In the genomic region with DNA sequence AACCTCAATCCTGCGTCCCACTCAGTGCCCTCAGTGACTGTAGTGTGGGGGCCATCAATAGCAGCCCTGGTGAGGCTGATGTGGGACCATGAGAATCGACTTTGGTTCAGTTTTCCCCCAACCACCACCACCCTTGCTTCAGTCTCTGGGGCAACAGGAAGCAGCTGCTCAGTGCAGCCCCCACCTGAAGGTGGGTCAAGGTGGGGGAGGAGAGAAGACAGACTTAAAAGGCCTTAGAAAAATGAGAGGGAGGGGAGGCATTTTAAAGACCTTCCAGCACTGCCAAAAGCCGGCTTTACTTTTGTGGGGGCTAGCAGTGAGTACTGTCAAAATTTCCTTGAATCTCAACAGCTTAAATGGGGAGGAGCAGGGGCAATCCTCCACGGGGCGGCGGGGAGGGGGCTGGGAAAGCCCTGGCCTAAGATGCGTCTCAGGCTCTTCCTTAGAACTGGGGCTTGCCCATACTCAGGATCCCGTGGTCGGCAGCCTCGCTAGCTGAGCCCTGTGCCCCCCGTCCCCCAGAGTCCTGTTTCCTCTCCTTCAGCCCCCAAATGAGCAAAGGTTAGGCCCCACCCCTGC, we compare ENCODE assay signal across 8 cellular contexts. TPM values are rescaled to one million over a fixed set of nuclear protein-coding genes. Genes with fewer than 3 reads are reported as not detected.
DNase-seq lines count a peak whose midpoint lies in the region; ATAC-seq and TF ChIP-seq lines count a peak whose summit lies in the region.

No MANE protein-coding gene starts in this region.

- H3K4me3 ChIP-seq in GM23338 (peak overlapping the region; percentile 70), parathyroid adenoma (ENCODE audit: low read depth, low read length) (peak overlapping the region; percentile 66)

- peaks cover 10% of the 10 kb centered on the region for H3K79me2 ChIP-seq in GM23338 (replicated peaks; ENCODE audit: insufficient read depth)
- peaks cover 12% of the 10 kb centered on the region for H3K79me2 ChIP-seq in parathyroid adenoma

- H3K4me1 Mint-ChIP-seq in GM23338 (peaks cover 58% of the 10 kb centered on the region), T-cell (peaks cover 61 to 66% (median 64%) of the 10 kb centered on the region in 3 donors)

- H2AFZ ChIP-seq in GM23338 (no peak overlapping the region), parathyroid adenoma (peak overlapping the region; percentile 82)

- ATAC-seq in GM23338 (peak; percentile 0), T-cell (replicated peaks in 1 of 4) (no peak), GM21825 (IDR thresholded peaks at IDR 0.05; ENCODE audit: unreplicated experiment) (no peak)

- TF ChIP-seq CTCF in GM23338 (conservative IDR thresholded peaks at IDR 0.05; ENCODE audit: low read depth in 2 of 2): no peak
- TF ChIP-seq CTCF in parathyroid adenoma (IDR thresholded peaks at IDR 0.05): no peak

- H3K36me3 ChIP-seq in GM23338 (ENCODE audit: insufficient read depth): peaks cover 28% of the 10 kb centered on the region
- H3K36me3 ChIP-seq in parathyroid adenoma (ENCODE audit: control insufficient read depth, insufficient read depth, low read length): peaks cover 9% of the 10 kb centered on the region

- H3K9me2 ChIP-seq in GM23338 (ENCODE audit: insufficient read depth): no peaks in the 10 kb centered on the region

- peaks cover 4% of the 10 kb centered on the region for H4K20me1 ChIP-seq in GM23338 (replicated peaks; ENCODE audit: insufficient read depth)

- peaks cover 37% of the 10 kb centered on the region for H3F3A ChIP-seq in GM23338 (replicated peaks; ENCODE audit: low read depth)

- H3K9me3 Mint-ChIP-seq in GM23338: no peaks in the 10 kb centered on the region; the same call in 2 of the 3 replicates
- H3K9me3 Mint-ChIP-seq in T-cell: no peaks in the 10 kb centered on the region

- H3K27me3 ChIP-seq in GM23338 (ENCODE audit: insufficient read depth) (no peaks in the 10 kb centered on the region), parathyroid adenoma (ENCODE audit: control insufficient read depth, insufficient read depth, low read length) (no peaks in the 10 kb centered on the region)

- peaks cover 28% of the 10 kb centered on the region for H3K27me3 Mint-ChIP-seq in GM23338 (ENCODE audit: insufficient read depth, low read depth, poor library complexity)
- no peaks in the 10 kb centered on the region for H3K27me3 Mint-ChIP-seq in T-cell

- DNase-seq in GM23338 (ENCODE audit: low spot score) (peak; percentile 37), T-cell (peak in 3 of 34 experiments; percentile 14 to 41 (median 40)), epithelial cell of prostate (ENCODE audit: low read depth, low spot score) (no peak), SHP77 (lab: John Stamatoyannopoulos, UW) (no peak), NCI-H748 treated with DMSO at 0.1 percent for 48 hours (lab: John Stamatoyannopoulos, UW) (no peak), globus pallidus (ENCODE audit: low spot score) (no peak)

- H3K27ac ChIP-seq in GM23338 (ENCODE audit: low read depth) (0 out of 2 replicates have a peak overlapping the region, but pooled peaks have one; percentile 45), epithelial cell of prostate (peak overlapping the region; percentile 96), parathyroid adenoma (peak overlapping the region; percentile 93)

- H3K27ac Mint-ChIP-seq in GM23338: peak overlapping the region; percentile 93
- peak overlapping the region; percentile 94 to 98 for H3K27ac Mint-ChIP-seq in T-cell

- H3K36me3 Mint-ChIP-seq in GM23338 (ENCODE audit: low read depth): peaks cover 37% of the 10 kb centered on the region
- peaks cover 22% of the 10 kb centered on the region for H3K36me3 Mint-ChIP-seq in T-cell

- H3K4me3 Mint-ChIP-seq in GM23338 (peak overlapping the region; percentile 99), T-cell (peak overlapping the region; percentile 89 to 100 (median 96))

- no peaks in the 10 kb centered on the region for H3K9me3 ChIP-seq in parathyroid adenoma (ENCODE audit: control insufficient read depth, low read length)

- POLR2A ChIA-PET in T-cell (lab: Charles Lee): interaction anchor here (0.5 to 1.8 kb wide), 7 partner anchors 10 to 652 kb away, joined by 4 to 16 read pairs (median 6); partner anchors contain the start of gene CNPY2 (in 1 of the 2)

- H3K4me1 ChIP-seq in GM23338 (ENCODE audit: insufficient read depth) (peaks cover 36% of the 10 kb centered on the region), parathyroid adenoma (peaks cover 41% of the 10 kb centered on the region)

- H3K4me2 ChIP-seq in GM23338: peak overlapping the region; percentile 99
- peak overlapping the region; percentile 76 for H3K4me2 ChIP-seq in parathyroid adenoma (ENCODE audit: low read length)

- H3K9ac ChIP-seq in parathyroid adenoma: no peak overlapping the region

- CTCF ChIA-PET in T-cell (lab: Charles Lee): interaction anchor here (0.6 to 2.2 kb wide), 15 partner anchors 7 to 984 kb away, joined by 3 to 29 read pairs (median 6); partner anchors contain the start of genes ATP5F1B (in 1 of the 2), PTGES3 (in 1 of the 2), RAB5B (in 1 of the 2) and RBMS2 (in 1 of the 2)

TF ChIP-seq in GM23338, 12 proteins besides CTCF, POLR2A, EP300 and RAD21 (continues in another document):
- TF ChIP-seq NANOG (IDR thresholded peaks at IDR 0.05; ENCODE audit: borderline replicate concordance) (no peak), EZH2 (IDR thresholded peaks at IDR 0.05; ENCODE audit: low read depth, unreplicated experiment) (no peak), CREB1 (CRISPR knock-in tag; IDR thresholded peaks at IDR 0.05; ENCODE audit: low read depth) (no peak)
- TF ChIP-seq, protein P1, sequence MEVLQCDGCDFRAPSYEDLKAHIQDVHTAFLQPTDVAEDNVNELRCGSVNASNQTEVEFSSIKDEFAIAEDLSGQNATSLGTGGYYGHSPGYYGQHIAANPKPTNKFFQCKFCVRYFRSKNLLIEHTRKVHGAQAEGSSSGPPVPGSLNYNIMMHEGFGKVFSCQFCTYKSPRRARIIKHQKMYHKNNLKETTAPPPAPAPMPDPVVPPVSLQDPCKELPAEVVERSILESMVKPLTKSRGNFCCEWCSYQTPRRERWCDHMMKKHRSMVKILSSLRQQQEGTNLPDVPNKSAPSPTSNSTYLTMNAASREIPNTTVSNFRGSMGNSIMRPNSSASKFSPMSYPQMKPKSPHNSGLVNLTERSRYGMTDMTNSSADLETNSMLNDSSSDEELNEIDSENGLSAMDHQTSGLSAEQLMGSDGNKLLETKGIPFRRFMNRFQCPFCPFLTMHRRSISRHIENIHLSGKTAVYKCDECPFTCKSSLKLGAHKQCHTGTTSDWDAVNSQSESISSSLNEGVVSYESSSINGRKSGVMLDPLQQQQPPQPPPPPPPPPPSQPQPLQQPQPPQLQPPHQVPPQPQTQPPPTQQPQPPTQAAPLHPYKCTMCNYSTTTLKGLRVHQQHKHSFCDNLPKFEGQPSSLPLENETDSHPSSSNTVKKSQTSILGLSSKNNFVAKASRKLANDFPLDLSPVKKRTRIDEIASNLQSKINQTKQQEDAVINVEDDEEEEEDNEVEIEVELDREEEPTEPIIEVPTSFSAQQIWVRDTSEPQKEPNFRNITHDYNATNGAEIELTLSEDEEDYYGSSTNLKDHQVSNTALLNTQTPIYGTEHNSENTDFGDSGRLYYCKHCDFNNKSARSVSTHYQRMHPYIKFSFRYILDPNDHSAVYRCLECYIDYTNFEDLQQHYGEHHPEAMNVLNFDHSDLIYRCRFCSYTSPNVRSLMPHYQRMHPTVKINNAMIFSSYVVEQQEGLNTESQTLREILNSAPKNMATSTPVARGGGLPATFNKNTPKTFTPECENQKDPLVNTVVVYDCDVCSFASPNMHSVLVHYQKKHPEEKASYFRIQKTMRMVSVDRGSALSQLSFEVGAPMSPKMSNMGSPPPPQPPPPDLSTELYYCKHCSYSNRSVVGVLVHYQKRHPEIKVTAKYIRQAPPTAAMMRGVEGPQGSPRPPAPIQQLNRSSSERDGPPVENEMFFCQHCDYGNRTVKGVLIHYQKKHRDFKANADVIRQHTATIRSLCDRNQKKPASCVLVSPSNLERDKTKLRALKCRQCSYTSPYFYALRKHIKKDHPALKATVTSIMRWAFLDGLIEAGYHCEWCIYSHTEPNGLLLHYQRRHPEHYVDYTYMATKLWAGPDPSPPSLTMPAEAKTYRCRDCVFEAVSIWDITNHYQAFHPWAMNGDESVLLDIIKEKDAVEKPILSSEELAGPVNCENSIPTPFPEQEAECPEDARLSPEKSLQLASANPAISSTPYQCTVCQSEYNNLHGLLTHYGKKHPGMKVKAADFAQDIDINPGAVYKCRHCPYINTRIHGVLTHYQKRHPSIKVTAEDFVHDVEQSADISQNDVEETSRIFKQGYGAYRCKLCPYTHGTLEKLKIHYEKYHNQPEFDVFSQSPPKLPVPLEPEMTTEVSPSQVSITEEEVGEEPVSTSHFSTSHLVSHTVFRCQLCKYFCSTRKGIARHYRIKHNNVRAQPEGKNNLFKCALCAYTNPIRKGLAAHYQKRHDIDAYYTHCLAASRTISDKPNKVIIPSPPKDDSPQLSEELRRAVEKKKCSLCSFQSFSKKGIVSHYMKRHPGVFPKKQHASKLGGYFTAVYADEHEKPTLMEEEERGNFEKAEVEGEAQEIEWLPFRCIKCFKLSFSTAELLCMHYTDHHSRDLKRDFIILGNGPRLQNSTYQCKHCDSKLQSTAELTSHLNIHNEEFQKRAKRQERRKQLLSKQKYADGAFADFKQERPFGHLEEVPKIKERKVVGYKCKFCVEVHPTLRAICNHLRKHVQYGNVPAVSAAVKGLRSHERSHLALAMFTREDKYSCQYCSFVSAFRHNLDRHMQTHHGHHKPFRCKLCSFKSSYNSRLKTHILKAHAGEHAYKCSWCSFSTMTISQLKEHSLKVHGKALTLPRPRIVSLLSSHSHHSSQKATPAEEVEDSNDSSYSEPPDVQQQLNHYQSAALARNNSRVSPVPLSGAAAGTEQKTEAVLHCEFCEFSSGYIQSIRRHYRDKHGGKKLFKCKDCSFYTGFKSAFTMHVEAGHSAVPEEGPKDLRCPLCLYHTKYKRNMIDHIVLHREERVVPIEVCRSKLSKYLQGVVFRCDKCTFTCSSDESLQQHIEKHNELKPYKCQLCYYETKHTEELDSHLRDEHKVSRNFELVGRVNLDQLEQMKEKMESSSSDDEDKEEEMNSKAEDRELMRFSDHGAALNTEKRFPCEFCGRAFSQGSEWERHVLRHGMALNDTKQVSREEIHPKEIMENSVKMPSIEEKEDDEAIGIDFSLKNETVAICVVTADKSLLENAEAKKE (CRISPR knock-in tag; IDR thresholded peaks at IDR 0.05): no peak

RNA-seq across cellular contexts. Expression of gene BAZ2A, which starts 5.5 kb away (rescaled TPM):
- total RNA-seq in GM23338 (2014; rRNA removed; shearing (Covaris generic)): 89.6 and 109 TPM in 2 replicates
- polyA plus RNA-seq in GM23338 (2016; fragmentation: Nextera tagmentation; extraction: Ambion mirVana): 111 and 130 TPM in 2 replicates
- 100 to 1,000 TPM; 149 to 257 (median 172) TPM for total RNA-seq in T-cell

RNA-seq across cellular contexts. Expression of gene ATP5F1B, which starts 10.2 kb away (rescaled TPM):
- total RNA-seq in GM23338 (2014; rRNA removed; shearing (Covaris generic)): 706 and 763 TPM in 2 replicates
- polyA plus RNA-seq in GM23338 (2016; fragmentation: Nextera tagmentation; extraction: Ambion mirVana): 956 and 1,001 TPM in 2 replicates
- total RNA-seq in T-cell: 100 to 1,000 TPM; 252 to 290 (median 283) TPM

RNA-seq across cellular contexts. Expression of gene PTGES3, which starts 52.5 kb away (rescaled TPM):
- total RNA-seq in GM23338 (2014; rRNA removed; shearing (Covaris generic)): 334 and 453 TPM in 2 replicates
- 391 and 442 TPM in 2 replicates for polyA plus RNA-seq in GM23338 (2016; fragmentation: Nextera tagmentation; extraction: Ambion mirVana)
- 100 to 1,000 TPM; 121 to 155 (median 145) TPM for total RNA-seq in T-cell

Comparison
In these comparisons a context has a peak if more than half of its experiments do, and no peak if none do; other contexts are left out.
1. H3K27ac ChIP-seq: peak in every context shown above with its lines; median percentile 96 in epithelial cell of prostate; 93 in parathyroid adenoma; 45 in GM23338.